ENCODE assay signal across 12 cellular contexts in the genomic region with DNA sequence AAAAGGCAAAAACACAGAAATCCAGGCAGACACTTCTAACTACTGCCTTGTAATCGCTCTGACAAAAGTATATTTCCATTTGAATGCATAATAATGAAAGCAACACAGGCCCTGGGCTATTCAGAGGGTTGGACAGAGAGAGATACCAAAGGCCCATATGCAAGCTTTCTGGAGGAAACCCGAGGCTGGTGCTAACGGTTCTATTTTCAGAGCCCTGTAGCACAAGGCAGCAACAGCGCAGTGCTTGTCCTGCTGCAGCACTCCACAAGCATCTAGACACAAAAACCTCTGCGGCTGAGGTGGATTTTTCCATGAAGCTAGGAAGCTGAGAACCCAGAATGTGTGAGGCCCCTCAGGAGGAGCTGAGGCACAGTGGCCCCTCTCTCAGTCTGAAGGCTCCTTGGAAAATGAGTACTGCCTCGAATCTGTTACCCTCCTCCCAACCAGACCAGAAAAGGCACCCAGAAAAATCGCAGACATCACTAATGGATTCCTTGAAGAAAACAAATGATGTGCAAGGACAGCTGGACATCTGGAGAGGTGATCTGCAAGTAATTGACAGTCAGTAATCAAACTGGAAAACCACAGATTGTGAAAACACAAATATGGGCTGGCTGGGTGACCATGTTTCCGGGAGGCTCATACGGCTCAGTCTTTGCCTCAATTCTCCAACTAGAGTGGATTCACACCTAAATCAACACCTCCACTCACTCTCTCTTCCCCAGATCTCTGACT. TPM values are rescaled to one million over a fixed set of nuclear protein-coding genes. Genes with fewer than 3 reads are reported as not detected.
DNase-seq lines count a peak whose midpoint lies in the region; ATAC-seq and TF ChIP-seq lines count a peak whose summit lies in the region.
"Had no signal": no experiment of that assay in that cellular context is flagged by ENCODE, and none has a peak within 500 bp of the region (broad histone marks: within the 10 kb centered on the region; RNA-seq: fewer than 3 reads in every experiment).

No MANE protein-coding gene starts in this region.

- peaks cover 18% of the 10 kb centered on the region for H3K4me1 Mint-ChIP-seq in Caco-2 (ENCODE audit: low read depth, unreplicated experiment)

- H3K9me3 ChIP-seq in Caco-2, result no peaks in the 10 kb centered on the region
- H3K9me3 ChIP-seq in heart right ventricle, result no peaks in the 10 kb centered on the region
- H3K9me3 ChIP-seq in MG63, result no peaks in the 10 kb centered on the region; the same call in 1 of the 2 replicates
- H3K9me3 ChIP-seq: ascending aorta had no signal

- CTCF ChIA-PET in Caco-2 (lab: Charles Lee), result no interaction called here

- H3K27ac Mint-ChIP-seq in Caco-2 (ENCODE audit: unreplicated experiment), result peak overlapping the region; percentile 43
- H3K27ac Mint-ChIP-seq: endodermal cell, type B pancreatic cell had no signal

- H3K4me3 ChIP-seq in Caco-2 (ENCODE audit: low read depth, low read length), result no peak overlapping the region
- H3K4me3 ChIP-seq in heart right ventricle, result no peak overlapping the region
- H3K4me3 ChIP-seq in MG63, result no peak overlapping the region
- H3K4me3 ChIP-seq: ascending aorta had no signal

- H3K4me3 Mint-ChIP-seq in Caco-2 (ENCODE audit: unreplicated experiment), result no peak overlapping the region
- H3K4me3 Mint-ChIP-seq: endodermal cell, type B pancreatic cell had no signal

- intact Hi-C loops in Caco-2 (cut with micrococcal nuclease; ENCODE audit: unreplicated experiment) (no loop called here), heart right ventricle (cut with DNase I) (loop anchor here in 1 of 10 donors (10.0 kb wide), 1 partner anchor 51 kb away; a partner anchor contains a TSS)

- peak overlapping the region in 8 of 10 donors; percentile 8 to 68 (median 40) for H3K27ac ChIP-seq in heart right ventricle
- H3K27ac ChIP-seq: ascending aorta had no signal

- H3K27me3 ChIP-seq in Caco-2 (replicated peaks; ENCODE audit: control insufficient read depth, insufficient read depth, low read length) (no peaks in the 10 kb centered on the region), heart right ventricle (no peaks in the 10 kb centered on the region), MG63 (peaks cover 3% of the 10 kb centered on the region; the same call in 1 of the 2 replicates)
- H3K27me3 ChIP-seq: ascending aorta had no signal

- POLR2A ChIA-PET in Caco-2 (lab: Charles Lee), result no interaction called here

- DNase-seq in Caco-2 (no peak), astrocyte of the hippocampus (ENCODE audit: low read depth, low spot score) (peak; percentile 18), heart right ventricle (peak in 1 of 2 donors; percentile 24), occipital lobe (lab: John Stamatoyannopoulos, UW) (peak; percentile 77), T-helper 9 cell (no peak), MG63 (no peak), NOMO-1 treated with dmso at 0.1 percent for 144 hours (lab: John Stamatoyannopoulos, UW; ENCODE audit: unreplicated experiment) (no peak)
- DNase-seq: endodermal cell, NCI-H1092 treated with DMSO at 0.1 percent for 48 hours had no signal

- H3K36me3 Mint-ChIP-seq in Caco-2 (ENCODE audit: insufficient read depth, unreplicated experiment), result no peaks in the 10 kb centered on the region
- H3K36me3 Mint-ChIP-seq: type B pancreatic cell had no signal

- H3K36me3 ChIP-seq in Caco-2 (ENCODE audit: control insufficient read depth, insufficient read depth, low read length) (no peaks in the 10 kb centered on the region), heart right ventricle (no peaks in the 10 kb centered on the region), MG63 (no peaks in the 10 kb centered on the region)
- H3K36me3 ChIP-seq: ascending aorta had no signal

- no peaks in the 10 kb centered on the region for H3K27me3 Mint-ChIP-seq in Caco-2 (ENCODE audit: insufficient read depth, unreplicated experiment)

- 52 to 57% methylated on average over 9 of the region's 9 CpGs for WGBS in heart right ventricle, 2 donors

- H3K4me1 ChIP-seq in Caco-2 (peaks cover 31% of the 10 kb centered on the region), heart right ventricle (peaks cover 5 to 47% (median 20%) of the 10 kb centered on the region in 9 donors)
- H3K4me1 ChIP-seq: ascending aorta had no signal

- H3K9me3 Mint-ChIP-seq in Caco-2 (ENCODE audit: unreplicated experiment), result no peaks in the 10 kb centered on the region
- H3K9me3 Mint-ChIP-seq: endodermal cell had no signal

- peak; percentile 38 to 83 (median 78) for ATAC-seq in heart right ventricle
- no peak for ATAC-seq in GM18907 (IDR thresholded peaks at IDR 0.05; ENCODE audit: unreplicated experiment)

- no TSS peak for BruUV-seq in Caco-2 (replicated peaks; lab: Mats Ljungman, UMichigan)

- TF ChIP-seq CTCF in Caco-2 (IDR thresholded peaks at IDR 0.05; ENCODE audit: insufficient read depth in 1 of 2, low read depth in 1 of 2, low read length in 1 of 2, severe bottlenecking in 1 of 2, unreplicated experiment in 1 of 2) (no peak), heart right ventricle (IDR thresholded peaks at IDR 0.05) (no peak)

RNA-seq across cellular contexts. Expression of a gene that starts 54.0 kb away (rescaled TPM):
- total RNA-seq in Caco-2 (2022) (10.5 and 10.6 TPM in 2 replicates), heart right ventricle (10 to 100 TPM in 1 of 10 donors, 1 to 10 TPM in 9; 1.7 to 10.9 (median 5.1) TPM), occipital lobe (10.1 TPM)
- 1 to 10 TPM; 1.4 to 2.2 TPM for polyA plus RNA-seq in heart right ventricle
- total RNA-seq in MG63 (2014; rRNA removed; shearing (Covaris generic); ENCODE audit: low replicate concordance), result 0.03 TPM in 1 of 2 replicates, not detected in the other

Comparison
In these comparisons a context has a peak if more than half of its experiments do, and no peak if none do; other contexts are left out.
1. DNase-seq: peak in astrocyte of the hippocampus (single experiment) and occipital lobe (single experiment); none in Caco-2 (0 of 2), T-helper 9 cell (single experiment), MG63 (single experiment) and NOMO-1 treated with dmso at 0.1 percent for 144 hours (single experiment).